In the genomic region with DNA sequence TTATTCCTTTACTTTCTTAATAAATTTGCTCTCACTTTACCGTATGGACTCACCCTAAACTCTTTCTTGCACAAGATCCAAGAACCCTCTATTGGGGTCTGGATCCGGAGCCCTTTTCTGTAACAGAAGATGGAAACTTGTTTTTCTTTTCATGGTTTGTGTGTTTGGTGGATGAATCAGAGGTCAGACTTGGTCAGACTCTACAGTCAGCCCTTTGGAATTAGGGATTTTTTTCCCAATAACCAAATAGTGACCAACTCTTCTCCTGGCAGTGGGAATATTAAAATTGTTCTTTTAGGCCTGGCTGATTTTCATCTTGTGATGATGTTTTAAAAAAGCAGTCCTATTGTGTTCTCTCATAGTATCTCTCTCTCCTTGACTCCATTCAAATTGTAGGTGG, we compare ENCODE assay signal across 13 cellular contexts.
DNase-seq lines count a peak whose midpoint lies in the region; ATAC-seq and TF ChIP-seq lines count a peak whose summit lies in the region.
"Had no signal": no experiment of that assay in that cellular context is flagged by ENCODE, and none has a peak within 500 bp of the region (broad histone marks: within the 10 kb centered on the region; RNA-seq: fewer than 3 reads in every experiment).

No MANE protein-coding gene starts in this region.

- peaks cover 31% of the 10 kb centered on the region for H3K4me1 ChIP-seq in RWPE2 (ENCODE audit: insufficient read depth, poor library complexity, severe bottlenecking)
- H3K4me1 ChIP-seq: colonic mucosa, thyroid gland had no signal

- intact Hi-C loops in dorsolateral prefrontal cortex (cut with DNase I) = no loop called here

- DNase-seq in EL (peak; percentile 94), RWPE2 (ENCODE audit: low spot score) (no peak), fibroblast of mammary gland (ENCODE audit: low read depth) (peak; percentile 93), renal cortical epithelial cell (ENCODE audit: low read depth) (peak; percentile 98), NCI-H2081 (lab: John Stamatoyannopoulos, UW) (no peak), cortex of kidney (lab: John Stamatoyannopoulos, UW) (no peak), dorsolateral prefrontal cortex (no peak)
- no peak for DNase-seq in activated naive CD4-positive, alpha-beta T cell treated with anti-CD3 and anti-CD28 coated beads, Interleukin-2, amount 50 U/mL, for 16 hours
- DNase-seq: colonic mucosa, MM.1S, NCI-H774, T-helper 9 cell, thyroid gland had no signal

- H3K27ac ChIP-seq in RWPE2 (ENCODE audit: poor library complexity, severe bottlenecking) (peak overlapping the region; percentile 89), dorsolateral prefrontal cortex (peak overlapping the region in 19 of 59 donors; percentile 3 to 61 (median 41))
- H3K27ac ChIP-seq: colonic mucosa, thyroid gland had no signal

- no peaks in the 10 kb centered on the region for H3K36me3 ChIP-seq in RWPE2 (ENCODE audit: low read depth)
- H3K36me3 ChIP-seq: colonic mucosa, thyroid gland had no signal

- ATAC-seq in RWPE2 (ENCODE audit: low read depth) = peak; percentile 96

- H3K9me3 ChIP-seq in RWPE2 (ENCODE audit: severe bottlenecking) = no peaks in the 10 kb centered on the region
- H3K9me3 ChIP-seq: colonic mucosa, thyroid gland had no signal

- H3K27me3 ChIP-seq in RWPE2 (ENCODE audit: insufficient read depth, poor library complexity, severe bottlenecking) (no peaks in the 10 kb centered on the region), dorsolateral prefrontal cortex (no peaks in the 10 kb centered on the region)
- H3K27me3 ChIP-seq: colonic mucosa, thyroid gland had no signal

- no peak overlapping the region for H3K4me3 ChIP-seq in RWPE2 (ENCODE audit: severe bottlenecking)
- no peak overlapping the region for H3K4me3 ChIP-seq in fibroblast of mammary gland (ENCODE audit: control insufficient read depth, low read depth, low read length)
- H3K4me3 ChIP-seq in dorsolateral prefrontal cortex = no peak overlapping the region
- H3K4me3 ChIP-seq: colonic mucosa, thyroid gland had no signal

- TF ChIP-seq CTCF in RWPE2 (IDR thresholded peaks at IDR 0.05; ENCODE audit: poor library complexity, severe bottlenecking) = no peak
- no peak for TF ChIP-seq CTCF in fibroblast of mammary gland (conservative IDR thresholded peaks at IDR 0.05; ENCODE audit: control insufficient read depth, insufficient read depth, low read depth, low read length)
- TF ChIP-seq CTCF in dorsolateral prefrontal cortex (IDR thresholded peaks at IDR 0.05 in 54 of 56, conservative IDR thresholded peaks at IDR 0.05 in 2 of 56; ENCODE audit: low read depth in 1 of 56, partially characterized antibody in 56 of 56) = no peak

Comparison
In these comparisons a context has a peak if more than half of its experiments do, and no peak if none do; other contexts are left out.
1. DNase-seq: peak in EL (single experiment), fibroblast of mammary gland (single experiment) and renal cortical epithelial cell (single experiment); none in RWPE2 (single experiment), NCI-H2081 (0 of 2), activated naive CD4-positive, alpha-beta T cell treated with anti-CD3 and anti-CD28 coated beads, Interleukin-2, amount 50 U/mL, for 16 hours (single experiment), cortex of kidney (single experiment) and dorsolateral prefrontal cortex (0 of 10).